ENCODE assay signal across 1 cellular context in the genomic region with DNA sequence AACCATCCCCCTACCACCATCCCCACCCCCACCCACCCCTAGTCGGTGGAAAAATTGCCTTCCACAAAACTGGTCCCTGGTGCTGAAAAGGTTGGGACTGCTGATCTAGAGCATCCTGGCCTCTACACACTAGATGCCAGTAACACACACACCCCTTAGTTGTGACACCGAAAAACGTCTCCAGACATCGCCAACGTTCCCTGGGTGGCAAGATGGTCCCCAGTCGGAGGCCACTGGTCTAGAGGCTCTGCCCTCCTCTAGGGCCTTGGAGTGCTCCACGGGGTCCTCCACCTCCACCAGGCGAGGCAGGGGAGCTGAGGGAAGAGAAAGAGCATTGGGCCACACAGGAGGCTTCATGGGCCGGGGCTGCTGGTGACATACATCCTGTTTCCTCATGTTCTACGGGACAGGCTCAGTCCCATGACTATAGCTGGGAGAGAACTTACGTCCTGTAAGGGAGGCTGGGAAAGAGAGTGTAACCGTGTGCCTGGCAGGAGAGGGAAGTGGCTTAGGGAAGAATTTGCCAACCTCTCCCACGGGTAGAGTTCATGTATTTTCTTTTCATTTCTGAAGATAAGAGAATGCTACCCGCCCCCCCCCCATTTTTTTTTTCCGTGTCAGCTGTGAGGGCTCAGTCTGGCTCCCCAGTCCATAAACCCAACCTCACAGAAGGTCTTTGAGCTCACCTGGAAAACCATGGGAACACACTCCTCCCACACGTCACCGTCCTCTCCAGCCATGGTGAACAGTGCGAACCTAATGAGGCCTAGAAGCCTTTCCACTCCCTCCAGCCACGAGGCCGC.
TF ChIP-seq lines count a peak whose summit lies in the region.

No MANE protein-coding gene starts in this region.

TF ChIP-seq in H1, 55 proteins besides CTCF, POLR2A, EP300 and RAD21 (continued from another document):
- TF ChIP-seq, protein P1, sequence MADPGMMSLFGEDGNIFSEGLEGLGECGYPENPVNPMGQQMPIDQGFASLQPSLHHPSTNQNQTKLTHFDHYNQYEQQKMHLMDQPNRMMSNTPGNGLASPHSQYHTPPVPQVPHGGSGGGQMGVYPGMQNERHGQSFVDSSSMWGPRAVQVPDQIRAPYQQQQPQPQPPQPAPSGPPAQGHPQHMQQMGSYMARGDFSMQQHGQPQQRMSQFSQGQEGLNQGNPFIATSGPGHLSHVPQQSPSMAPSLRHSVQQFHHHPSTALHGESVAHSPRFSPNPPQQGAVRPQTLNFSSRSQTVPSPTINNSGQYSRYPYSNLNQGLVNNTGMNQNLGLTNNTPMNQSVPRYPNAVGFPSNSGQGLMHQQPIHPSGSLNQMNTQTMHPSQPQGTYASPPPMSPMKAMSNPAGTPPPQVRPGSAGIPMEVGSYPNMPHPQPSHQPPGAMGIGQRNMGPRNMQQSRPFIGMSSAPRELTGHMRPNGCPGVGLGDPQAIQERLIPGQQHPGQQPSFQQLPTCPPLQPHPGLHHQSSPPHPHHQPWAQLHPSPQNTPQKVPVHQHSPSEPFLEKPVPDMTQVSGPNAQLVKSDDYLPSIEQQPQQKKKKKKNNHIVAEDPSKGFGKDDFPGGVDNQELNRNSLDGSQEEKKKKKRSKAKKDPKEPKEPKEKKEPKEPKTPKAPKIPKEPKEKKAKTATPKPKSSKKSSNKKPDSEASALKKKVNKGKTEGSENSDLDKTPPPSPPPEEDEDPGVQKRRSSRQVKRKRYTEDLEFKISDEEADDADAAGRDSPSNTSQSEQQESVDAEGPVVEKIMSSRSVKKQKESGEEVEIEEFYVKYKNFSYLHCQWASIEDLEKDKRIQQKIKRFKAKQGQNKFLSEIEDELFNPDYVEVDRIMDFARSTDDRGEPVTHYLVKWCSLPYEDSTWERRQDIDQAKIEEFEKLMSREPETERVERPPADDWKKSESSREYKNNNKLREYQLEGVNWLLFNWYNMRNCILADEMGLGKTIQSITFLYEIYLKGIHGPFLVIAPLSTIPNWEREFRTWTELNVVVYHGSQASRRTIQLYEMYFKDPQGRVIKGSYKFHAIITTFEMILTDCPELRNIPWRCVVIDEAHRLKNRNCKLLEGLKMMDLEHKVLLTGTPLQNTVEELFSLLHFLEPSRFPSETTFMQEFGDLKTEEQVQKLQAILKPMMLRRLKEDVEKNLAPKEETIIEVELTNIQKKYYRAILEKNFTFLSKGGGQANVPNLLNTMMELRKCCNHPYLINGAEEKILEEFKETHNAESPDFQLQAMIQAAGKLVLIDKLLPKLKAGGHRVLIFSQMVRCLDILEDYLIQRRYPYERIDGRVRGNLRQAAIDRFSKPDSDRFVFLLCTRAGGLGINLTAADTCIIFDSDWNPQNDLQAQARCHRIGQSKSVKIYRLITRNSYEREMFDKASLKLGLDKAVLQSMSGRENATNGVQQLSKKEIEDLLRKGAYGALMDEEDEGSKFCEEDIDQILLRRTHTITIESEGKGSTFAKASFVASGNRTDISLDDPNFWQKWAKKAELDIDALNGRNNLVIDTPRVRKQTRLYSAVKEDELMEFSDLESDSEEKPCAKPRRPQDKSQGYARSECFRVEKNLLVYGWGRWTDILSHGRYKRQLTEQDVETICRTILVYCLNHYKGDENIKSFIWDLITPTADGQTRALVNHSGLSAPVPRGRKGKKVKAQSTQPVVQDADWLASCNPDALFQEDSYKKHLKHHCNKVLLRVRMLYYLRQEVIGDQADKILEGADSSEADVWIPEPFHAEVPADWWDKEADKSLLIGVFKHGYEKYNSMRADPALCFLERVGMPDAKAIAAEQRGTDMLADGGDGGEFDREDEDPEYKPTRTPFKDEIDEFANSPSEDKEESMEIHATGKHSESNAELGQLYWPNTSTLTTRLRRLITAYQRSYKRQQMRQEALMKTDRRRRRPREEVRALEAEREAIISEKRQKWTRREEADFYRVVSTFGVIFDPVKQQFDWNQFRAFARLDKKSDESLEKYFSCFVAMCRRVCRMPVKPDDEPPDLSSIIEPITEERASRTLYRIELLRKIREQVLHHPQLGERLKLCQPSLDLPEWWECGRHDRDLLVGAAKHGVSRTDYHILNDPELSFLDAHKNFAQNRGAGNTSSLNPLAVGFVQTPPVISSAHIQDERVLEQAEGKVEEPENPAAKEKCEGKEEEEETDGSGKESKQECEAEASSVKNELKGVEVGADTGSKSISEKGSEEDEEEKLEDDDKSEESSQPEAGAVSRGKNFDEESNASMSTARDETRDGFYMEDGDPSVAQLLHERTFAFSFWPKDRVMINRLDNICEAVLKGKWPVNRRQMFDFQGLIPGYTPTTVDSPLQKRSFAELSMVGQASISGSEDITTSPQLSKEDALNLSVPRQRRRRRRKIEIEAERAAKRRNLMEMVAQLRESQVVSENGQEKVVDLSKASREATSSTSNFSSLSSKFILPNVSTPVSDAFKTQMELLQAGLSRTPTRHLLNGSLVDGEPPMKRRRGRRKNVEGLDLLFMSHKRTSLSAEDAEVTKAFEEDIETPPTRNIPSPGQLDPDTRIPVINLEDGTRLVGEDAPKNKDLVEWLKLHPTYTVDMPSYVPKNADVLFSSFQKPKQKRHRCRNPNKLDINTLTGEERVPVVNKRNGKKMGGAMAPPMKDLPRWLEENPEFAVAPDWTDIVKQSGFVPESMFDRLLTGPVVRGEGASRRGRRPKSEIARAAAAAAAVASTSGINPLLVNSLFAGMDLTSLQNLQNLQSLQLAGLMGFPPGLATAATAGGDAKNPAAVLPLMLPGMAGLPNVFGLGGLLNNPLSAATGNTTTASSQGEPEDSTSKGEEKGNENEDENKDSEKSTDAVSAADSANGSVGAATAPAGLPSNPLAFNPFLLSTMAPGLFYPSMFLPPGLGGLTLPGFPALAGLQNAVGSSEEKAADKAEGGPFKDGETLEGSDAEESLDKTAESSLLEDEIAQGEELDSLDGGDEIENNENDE (IDR thresholded peaks at IDR 0.05; ENCODE audit: insufficient replicate concordance, low read length): no peak
- TF ChIP-seq GTF2F1 (IDR thresholded peaks at IDR 0.05; ENCODE audit: borderline replicate concordance, low read depth, low read length): no peak
- no peak for TF ChIP-seq CBX5 (IDR thresholded peaks at IDR 0.05; ENCODE audit: low read depth, low read length)
- TF ChIP-seq SIX5 (IDR thresholded peaks at IDR 0.05; ENCODE audit: low read depth, low read length): no peak
- TF ChIP-seq JUN (IDR thresholded peaks at IDR 0.05; ENCODE audit: low read depth, low read length): no peak
- no peak for TF ChIP-seq FOSL1 (IDR thresholded peaks at IDR 0.05; ENCODE audit: insufficient read depth, low read depth, low read length)
- no peak for TF ChIP-seq SUZ12 (IDR thresholded peaks at IDR 0.05; ENCODE audit: low read length)
- TF ChIP-seq CHD2 (IDR thresholded peaks at IDR 0.05; ENCODE audit: low read length): no peak
TF ChIP-seq in H1: peak in this region for 0.
